Comparison of ENCODE assay signal across 30 cellular contexts in the genomic region with DNA sequence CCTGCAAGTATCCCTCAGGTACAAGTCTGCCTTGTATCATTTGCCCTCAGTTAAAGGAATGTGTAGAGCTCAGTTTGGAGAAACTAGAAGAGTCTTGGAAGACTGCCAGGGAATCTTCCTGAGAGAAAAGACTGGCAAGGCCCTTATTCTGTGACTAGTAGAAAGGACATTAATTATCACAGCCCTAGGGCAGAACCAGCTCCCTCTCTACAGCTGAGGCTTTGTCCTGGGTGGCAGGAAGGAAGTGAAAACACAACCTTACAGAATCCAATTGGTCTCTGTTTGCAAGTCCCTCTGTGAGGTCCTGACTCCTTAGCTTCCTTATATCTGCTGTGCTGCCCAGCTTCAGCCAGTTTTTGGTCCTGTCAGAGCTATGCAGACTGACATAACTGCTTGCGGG.
A peak's percentile ranks its signal among the peaks of the same experiment; 100 is the strongest.
DNase-seq lines count a peak whose midpoint lies in the region; ATAC-seq and TF ChIP-seq lines count a peak whose summit lies in the region.
"Had no signal": no experiment of that assay in that cellular context is flagged by ENCODE, and none has a peak within 500 bp of the region (broad histone marks: within the 10 kb centered on the region; RNA-seq: fewer than 3 reads in every experiment).

No MANE protein-coding gene starts in this region.

- H3K4me1 Mint-ChIP-seq in nephron progenitor cell = peaks cover 10% of the 10 kb centered on the region
- H3K4me1 Mint-ChIP-seq: activated CD4-positive, alpha-beta T cell treated with anti-CD3 and anti-CD28 coated beads, Interleukin-2, amount 10 ng/mL, durations not matched to agents 7 days and 5 days had no signal

- no peaks in the 10 kb centered on the region for H3K36me3 ChIP-seq in SK-N-MC (ENCODE audit: insufficient read depth, low read length)
- H3K36me3 ChIP-seq: adrenal gland, pancreas, vagina had no signal

- H3K4me3 ChIP-seq in SK-N-MC = no peak overlapping the region
- H3K4me3 ChIP-seq: adrenal gland, body of pancreas, lung, pancreas, vagina had no signal

- no peaks in the 10 kb centered on the region for H3K9me3 ChIP-seq in SK-N-MC (ENCODE audit: low read depth, low read length)
- H3K9me3 ChIP-seq: adrenal gland, body of pancreas, pancreas, vagina had no signal

- H3K27ac ChIP-seq in SK-N-MC = no peak overlapping the region
- H3K27ac ChIP-seq: adrenal gland, body of pancreas, pancreas, vagina had no signal

- DNase-seq in NCI-H345 (lab: John Stamatoyannopoulos, UW) (peak; percentile 44), NCI-H345 treated with DMSO at 0.1 percent for 48 hours (lab: John Stamatoyannopoulos, UW; ENCODE audit: unreplicated experiment) (no peak), NCI-H1105 (lab: John Stamatoyannopoulos, UW) (peak; percentile 7), SK-N-MC (ENCODE audit: low read depth, low spot score) (peak; percentile 42), nephron progenitor cell (no peak), GM03348 (ENCODE audit: low spot score) (no peak), NCI-H2171 treated with DMSO at 0.1 percent for 48 hours (lab: John Stamatoyannopoulos, UW) (no peak)
- DNase-seq: activated CD4-positive, alpha-beta T cell treated with anti-CD3 and anti-CD28 coated beads, Interleukin-2, amount 10 ng/mL, durations not matched to agents 7 days and 5 days; activated naive CD4-positive, alpha-beta T cell; activated T-cell treated with anti-CD3 and anti-CD28 coated beads, Interleukin-2, amount 50 U/mL, for 48 hours; adrenal gland; AML-193; body of pancreas; CD4-positive, alpha-beta T cell; cerebellar nuclear complex; DMS53; effector CD4-positive, alpha-beta T cell; GDM1; IMR-90; kidney; NCI-H1436 treated with DMSO at 0.1 percent for 48 hours; NCI-H226; pancreas; retina; small intestine had no signal

- TF ChIP-seq CTCF in nephron progenitor cell (IDR thresholded peaks at IDR 0.05) = no peak

- peaks cover 8% of the 10 kb centered on the region for H3K27me3 Mint-ChIP-seq in nephron progenitor cell (ENCODE audit: low read depth, poor library complexity)
- H3K27me3 Mint-ChIP-seq: activated CD4-positive, alpha-beta T cell treated with anti-CD3 and anti-CD28 coated beads, Interleukin-2, amount 10 ng/mL, durations not matched to agents 7 days and 5 days; CD4-positive, alpha-beta T cell; stimulated activated naive CD8-positive, alpha-beta T cell treated with anti-CD3 and anti-CD28 coated beads, Interleukin-15, Interleukin-2, amounts not matched to agents 100 ng/mL and 50 ng/mL, for 24 hours had no signal

- no peak for ATAC-seq in GM18511 (IDR thresholded peaks at IDR 0.05; ENCODE audit: unreplicated experiment)
- ATAC-seq: body of pancreas, pancreas, Right ventricle myocardium inferior had no signal

- no peaks in the 10 kb centered on the region for H3K9me3 Mint-ChIP-seq in nephron progenitor cell
- H3K9me3 Mint-ChIP-seq: activated CD4-positive, alpha-beta T cell treated with anti-CD3 and anti-CD28 coated beads, Interleukin-2, amount 10 ng/mL, durations not matched to agents 7 days and 5 days; CD4-positive, alpha-beta T cell had no signal

- H3K9ac ChIP-seq in SK-N-MC (ENCODE audit: insufficient read length) = no peak overlapping the region

- no peak overlapping the region for H3K4me3 Mint-ChIP-seq in nephron progenitor cell
- H3K4me3 Mint-ChIP-seq: activated CD4-positive, alpha-beta T cell treated with anti-CD3 and anti-CD28 coated beads, Interleukin-2, amount 10 ng/mL, durations not matched to agents 7 days and 5 days; CD4-positive, alpha-beta T cell; stimulated activated naive CD8-positive, alpha-beta T cell treated with anti-CD3 and anti-CD28 coated beads, Interleukin-15, Interleukin-2, amounts not matched to agents 100 ng/mL and 50 ng/mL, for 24 hours had no signal

- peak overlapping the region; percentile 58 for H3K27ac Mint-ChIP-seq in nephron progenitor cell
- H3K27ac Mint-ChIP-seq: activated CD4-positive, alpha-beta T cell treated with anti-CD3 and anti-CD28 coated beads, Interleukin-2, amount 10 ng/mL, durations not matched to agents 7 days and 5 days; CD4-positive, alpha-beta T cell; stimulated activated naive CD8-positive, alpha-beta T cell treated with anti-CD3 and anti-CD28 coated beads, Interleukin-15, Interleukin-2, amounts not matched to agents 100 ng/mL and 50 ng/mL, for 24 hours had no signal

- H3K36me3 Mint-ChIP-seq in nephron progenitor cell (ENCODE audit: low read depth) = no peaks in the 10 kb centered on the region

Comparison
In these comparisons a context has a peak if more than half of its experiments do, and no peak if none do; other contexts are left out.
1. DNase-seq: peak in NCI-H345 (single experiment), NCI-H1105 (single experiment) and SK-N-MC (single experiment); none in NCI-H345 treated with DMSO at 0.1 percent for 48 hours (single experiment), nephron progenitor cell (single experiment), GM03348 (single experiment) and NCI-H2171 treated with DMSO at 0.1 percent for 48 hours (single experiment).